36 cellular contexts compared by ENCODE assay signal in genomic region chr6:88223298-88223697, GRCh38. TPM values are rescaled to one million over a fixed set of nuclear protein-coding genes. Genes with fewer than 3 reads are reported as not detected.
"Had no signal": no experiment of that assay in that cellular context is flagged by ENCODE, and none has a peak within 500 bp of the region (broad histone marks: within the 10 kb centered on the region; RNA-seq: fewer than 3 reads in every experiment).

No MANE protein-coding gene starts in this region.

- DNase-seq: activated effector memory CD4-positive, alpha-beta T cell treated with anti-CD3 and anti-CD28 coated beads, Interleukin-2, amount 50 U/mL, for 16 hours; activated effector memory CD4-positive, alpha-beta T cell treated with Interleukin-2 at 50 U/mL for 16 hours; activated gamma-delta T cell; activated gamma-delta T cell treated with Interleukin-2 at 50 U/mL for 16 hours; activated naive CD4-positive, alpha-beta T cell; activated naive CD4-positive, alpha-beta T cell treated with anti-CD3 and anti-CD28 coated beads for 36 hours; activated naive CD4-positive, alpha-beta T cell treated with anti-CD3 and anti-CD28 coated beads, Interleukin-2, amount 10 ng/mL, durations not matched to agents 7 days and 5 days; activated naive CD4-positive, alpha-beta T cell treated with anti-CD3 and anti-CD28 coated beads, Interleukin-2, amount 50 U/mL, for 16 hours; activated naive CD4-positive, alpha-beta T cell treated with Interleukin-2 at 50 U/mL for 16 hours; activated naive CD8-positive, alpha-beta T cell treated with anti-CD3 and anti-CD28 coated beads for 36 hours; activated naive CD8-positive, alpha-beta T cell treated with anti-CD3 and anti-CD28 coated beads, Interleukin-2, amount 10 ng/mL, durations not matched to agents 7 days and 5 days; activated naive CD8-positive, alpha-beta T cell treated with anti-CD3 and anti-CD28 coated beads, Interleukin-2, amount 50 U/mL, for 24 hours; activated T-cell treated with anti-CD3 and anti-CD28 coated beads, Interleukin-2, amount 50 U/mL, for 24 hours; activated T-cell treated with anti-CD3 and anti-CD28 coated beads, Interleukin-2, amount 50 U/mL, for 4 hours; activated T-cell treated with anti-CD3 and anti-CD28 coated beads, Interleukin-2, amount 50 U/mL, for 48 hours; activated T-cell treated with anti-CD3 and anti-CD28 coated beads, Interleukin-2, amount 50 U/mL, for 72 hours; adrenal gland; amniotic stem cell; amygdala; anterior cingulate cortex; aorta; body of pancreas; brain microvascular endothelial cell; caudate nucleus; central memory CD4-positive, alpha-beta T cell; cerebellar nuclear complex had no signal

- FAIRE-seq: astrocyte, bronchial epithelial cell had no signal

- H3K4me3 ChIP-seq: adrenal gland, ascending aorta, body of pancreas, breast epithelium, cardiac muscle cell had no signal

- H3K9me3 ChIP-seq: ascending aorta, breast epithelium had no signal

- ATAC-seq: activated naive CD4-positive, alpha-beta T cell treated with anti-CD3 and anti-CD28 coated beads, Interleukin-2, amount 50 U/mL, for 72 hours; activated naive CD8-positive, alpha-beta T cell treated with anti-CD3 and anti-CD28 coated beads, Interleukin-2, amount 50 U/mL, for 24 hours; activated T-cell treated with anti-CD3 and anti-CD28 coated beads, Interleukin-2, amount 50 U/mL, for 4 hours; activated T-cell treated with anti-CD3 and anti-CD28 coated beads, Interleukin-2, amount 50 U/mL, for 72 hours; activated T-helper 17 cell treated with anti-CD3 and anti-CD28 coated beads, Interleukin-2, amount 50 U/mL, for 72 hours; body of pancreas had no signal

- H3K27me3 ChIP-seq: adrenal gland, ascending aorta, body of pancreas, brain microvascular endothelial cell, breast epithelium, cardiac muscle cell had no signal

- H3K4me1 ChIP-seq: adrenal gland, ascending aorta, body of pancreas, breast epithelium had no signal

- H3K27ac ChIP-seq: adrenal gland, ascending aorta, body of pancreas, brain microvascular endothelial cell, breast epithelium, cardiac muscle cell had no signal

- H3K36me3 ChIP-seq: adrenal gland, ascending aorta, brain microvascular endothelial cell, breast epithelium, cardiac muscle cell had no signal

RNA-seq across cellular contexts. Expression of gene CNR1, which starts 57.2 kb away (rescaled TPM):
- total RNA-seq: activated naive CD4-positive, alpha-beta T cell treated with anti-CD3 and anti-CD28 coated beads for 36 hours; activated naive CD4-positive, alpha-beta T cell treated with anti-CD3 and anti-CD28 coated beads, Interleukin-2, amount 50 U/mL, for 72 hours; activated naive CD8-positive, alpha-beta T cell treated with anti-CD3 and anti-CD28 coated beads for 36 hours; activated naive CD8-positive, alpha-beta T cell treated with anti-CD3 and anti-CD28 coated beads, Interleukin-2, amount 10 ng/mL, durations not matched to agents 7 days and 5 days; activated T-helper 1 cell treated with anti-CD3 and anti-CD28 coated beads, Interleukin-12 subunit alpha, Interleukin-12 subunit beta, Interleukin-2, Interleukin-4 antibody, amounts not matched to agents 30 ng/mL and 10 ng/mL and 1 ng/mL, durations not matched to agents 14 hours and 24 hours and 36 hours; activated T-helper 2 cell treated with anti-CD3 and anti-CD28 coated beads, Interferon-gamma antibody, Interleukin-2, Interleukin-4, amounts not matched to agents 10 μg/mL and 5 μg/mL and 100 μg/mL, durations not matched to agents 14 hours and 24 hours and 36 hours; chondrocyte had no signal
